2 cellular contexts compared by ENCODE assay signal in genomic region chr6:70415660-70416059, GRCh38.
TF ChIP-seq lines count a peak whose summit lies in the region.

No MANE protein-coding gene starts in this region.

TF ChIP-seq in K562, 482 proteins besides CTCF, POLR2A, EP300 and RAD21:
- no peak for TF ChIP-seq SRSF3 (IDR thresholded peaks at IDR 0.05; ENCODE audit: insufficient read depth, low read length)
- TF ChIP-seq HIVEP1 (CRISPR knock-in tag; IDR thresholded peaks at IDR 0.05): no peak
- peak; percentile 78 for TF ChIP-seq ZNF316 (IDR thresholded peaks at IDR 0.05)
- 0 out of 2 replicates have a peak, but pooled peaks have one; percentile 25 for TF ChIP-seq FOSL1 (tag; conservative IDR thresholded peaks at IDR 0.05)
- TF ChIP-seq, protein P1, sequence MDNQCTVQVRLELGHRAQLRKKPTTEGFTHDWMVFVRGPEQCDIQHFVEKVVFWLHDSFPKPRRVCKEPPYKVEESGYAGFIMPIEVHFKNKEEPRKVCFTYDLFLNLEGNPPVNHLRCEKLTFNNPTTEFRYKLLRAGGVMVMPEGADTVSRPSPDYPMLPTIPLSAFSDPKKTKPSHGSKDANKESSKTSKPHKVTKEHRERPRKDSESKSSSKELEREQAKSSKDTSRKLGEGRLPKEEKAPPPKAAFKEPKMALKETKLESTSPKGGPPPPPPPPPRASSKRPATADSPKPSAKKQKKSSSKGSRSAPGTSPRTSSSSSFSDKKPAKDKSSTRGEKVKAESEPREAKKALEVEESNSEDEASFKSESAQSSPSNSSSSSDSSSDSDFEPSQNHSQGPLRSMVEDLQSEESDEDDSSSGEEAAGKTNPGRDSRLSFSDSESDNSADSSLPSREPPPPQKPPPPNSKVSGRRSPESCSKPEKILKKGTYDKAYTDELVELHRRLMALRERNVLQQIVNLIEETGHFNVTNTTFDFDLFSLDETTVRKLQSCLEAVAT (IDR thresholded peaks at IDR 0.05): no peak
- peak; percentile 69 for TF ChIP-seq C11orf30 (IDR thresholded peaks at IDR 0.05; ENCODE audit: low read depth)
- TF ChIP-seq, protein P2, sequence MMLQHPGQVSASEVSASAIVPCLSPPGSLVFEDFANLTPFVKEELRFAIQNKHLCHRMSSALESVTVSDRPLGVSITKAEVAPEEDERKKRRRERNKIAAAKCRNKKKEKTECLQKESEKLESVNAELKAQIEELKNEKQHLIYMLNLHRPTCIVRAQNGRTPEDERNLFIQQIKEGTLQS (IDR thresholded peaks at IDR 0.05): peak; percentile 59
- TF ChIP-seq, protein P2 (CRISPR knock-in tag; conservative IDR thresholded peaks at IDR 0.05): no peak
- no peak for TF ChIP-seq NFIC (IDR thresholded peaks at IDR 0.05)
- 0 out of 2 replicates have a peak, but pooled peaks have one; percentile 21 for TF ChIP-seq NFE2 (IDR thresholded peaks at IDR 0.05; ENCODE audit: low read depth)
- TF ChIP-seq NR2C1 (IDR thresholded peaks at IDR 0.05): no peak
- TF ChIP-seq NR2C1 (tag; IDR thresholded peaks at IDR 0.05): no peak
- TF ChIP-seq DACH1 (IDR thresholded peaks at IDR 0.05; ENCODE audit: partially characterized antibody): peak; percentile 52
- peak; percentile 31; the same call in 1 of the 2 replicates for TF ChIP-seq MAFG (tag; conservative IDR thresholded peaks at IDR 0.05)
- no peak for TF ChIP-seq TFAM (CRISPR knock-in tag; conservative IDR thresholded peaks at IDR 0.05)
TF ChIP-seq in K562: peak in this region for 7.

TF ChIP-seq in neural cell, 6 proteins besides CTCF, POLR2A, EP300 and RAD21:
- TF ChIP-seq EZH2 (IDR thresholded peaks at IDR 0.05; ENCODE audit: borderline replicate concordance, insufficient read depth, low read length, poor library complexity, severe bottlenecking) (no peak), POLR2AphosphoS5 (IDR thresholded peaks at IDR 0.05) (no peak), TAF1 (IDR thresholded peaks at IDR 0.05; ENCODE audit: low read depth) (no peak), SMC3 (conservative IDR thresholded peaks at IDR 0.05; ENCODE audit: poor library complexity) (no peak), MXI1 (conservative IDR thresholded peaks at IDR 0.05; ENCODE audit: poor library complexity, severe bottlenecking) (no peak)
TF ChIP-seq in neural cell: peak in this region for 0.
